29 cellular contexts compared by ENCODE assay signal in genomic region chr12:73460212-73460611, GRCh38.
"Had no signal": no experiment of that assay in that cellular context is flagged by ENCODE, and none has a peak within 500 bp of the region (broad histone marks: within the 10 kb centered on the region; RNA-seq: fewer than 3 reads in every experiment).

No MANE protein-coding gene starts in this region.

- ATAC-seq: PC-3 had no signal

- H3K4me2 ChIP-seq: SK-N-SH had no signal

- H3K4me1 ChIP-seq: Peyer's patch, SJSA1 had no signal

- H3K4me3 ChIP-seq: Peyer's patch, SJSA1 had no signal

- H3K27me3 ChIP-seq: Peyer's patch, SJSA1 had no signal

- H3K36me3 ChIP-seq: Peyer's patch, SJSA1 had no signal

- H3K9ac ChIP-seq: SK-N-SH had no signal

- DNase-seq: Kasumi-1, KG1, MM.1S, MV-4-11, NCI-H1092, NCI-H1105, NCI-H1417 treated with DMSO at 0.1 percent for 48 hours, NCI-H1436 treated with DMSO at 0.1 percent for 48 hours, NCI-H1694 treated with DMSO at 0.1 percent for 48 hours, NCI-H187 treated with DMSO at 0.1 percent for 48 hours, NCI-H2029, NCI-H2081, NCI-H2171 treated with DMSO at 0.1 percent for 48 hours, NCI-H2227 treated with DMSO at 0.1 percent for 48 hours, NCI-H345, NCI-H446, NCI-H524, NCI-H526, NCI-H69, NCI-H748 treated with DMSO at 0.1 percent for 48 hours, NCI-H82, PC-3, Peyer's patch, Right ventricle myocardium superior, RPMI8226, SHP77 treated with DMSO at 0.1 percent for 48 hours, SK-N-SH, SW 1271 had no signal

- H3K9me3 ChIP-seq: SJSA1 had no signal

- H3K27ac ChIP-seq: Peyer's patch, SJSA1 had no signal
